In the genomic region with DNA sequence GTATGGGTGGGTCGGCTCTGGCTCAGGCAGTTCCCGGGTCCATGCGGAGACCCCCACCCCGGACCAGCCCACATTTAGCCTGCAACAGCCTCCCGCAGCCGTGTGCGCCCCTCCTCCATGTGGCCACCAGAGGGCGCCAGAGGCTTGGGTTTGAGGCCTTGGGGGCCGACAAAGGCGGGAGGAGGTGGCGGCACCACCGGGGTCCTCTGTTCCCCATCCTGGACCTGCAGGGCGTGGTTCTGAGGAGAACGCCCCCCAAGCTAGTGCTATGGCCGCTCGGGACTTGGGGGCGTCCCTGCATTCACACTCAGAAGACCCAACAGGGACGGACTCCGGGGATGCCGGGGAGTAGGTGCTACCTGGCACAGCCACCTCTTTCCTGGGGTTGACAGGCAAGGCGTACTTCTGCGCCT, we compare ENCODE assay signal across 8 cellular contexts. TPM values are rescaled to one million over a fixed set of nuclear protein-coding genes. Genes with fewer than 3 reads are reported as not detected.
DNase-seq lines count a peak whose midpoint lies in the region; ATAC-seq, FAIRE-seq and TF ChIP-seq lines count a peak whose summit lies in the region.

No MANE protein-coding gene starts in this region.

- H3K4me1 ChIP-seq in CD4-positive, CD25-positive, alpha-beta regulatory T cell (ENCODE audit: control insufficient read depth, insufficient read depth, low read length, poor library complexity, severe bottlenecking): no peaks in the 10 kb centered on the region
- peaks cover 4% of the 10 kb centered on the region for H3K4me1 ChIP-seq in smooth muscle cell (ENCODE audit: low read depth)

- H3K27ac ChIP-seq in CD4-positive, CD25-positive, alpha-beta regulatory T cell (ENCODE audit: insufficient read depth, low read length, poor library complexity, severe bottlenecking): no peak overlapping the region
- H3K27ac ChIP-seq in smooth muscle cell (ENCODE audit: low read depth): no peak overlapping the region

- H2AFZ ChIP-seq in smooth muscle cell (ENCODE audit: low read depth): no peak overlapping the region

- peak; percentile 46 to 61 (median 53) for DNase-seq in CD4-positive, CD25-positive, alpha-beta regulatory T cell
- DNase-seq in HK-2 (ENCODE audit: unreplicated experiment) (peak; percentile 69), left cardiac atrium (peak; percentile 68), smooth muscle cell (lab: John Stamatoyannopoulos, UW; ENCODE audit: unreplicated experiment) (peak; percentile 14), H54 (ENCODE audit: insufficient read length, low spot score) (no peak), GOT3 (lab: John Stamatoyannopoulos, UW) (no peak)
- DNase-seq in activated naive CD4-positive, alpha-beta T cell treated with anti-CD3 and anti-CD28 coated beads, Interleukin-2, amount 10 ng/mL, durations not matched to agents 7 days and 5 days: peak; percentile 76

- H3K27ac Mint-ChIP-seq in CD4-positive, CD25-positive, alpha-beta regulatory T cell: no peak overlapping the region
- H3K27ac Mint-ChIP-seq in activated naive CD4-positive, alpha-beta T cell treated with anti-CD3 and anti-CD28 coated beads, Interleukin-2, amount 10 ng/mL, durations not matched to agents 7 days and 5 days: no peak overlapping the region

- no peaks in the 10 kb centered on the region for H3K9me3 ChIP-seq in CD4-positive, CD25-positive, alpha-beta regulatory T cell (ENCODE audit: control insufficient read depth in 2 of 2, low read length in 2 of 2)
- no peaks in the 10 kb centered on the region for H3K9me3 ChIP-seq in smooth muscle cell (replicated peaks; ENCODE audit: low read depth)

- no peaks in the 10 kb centered on the region for H3K27me3 ChIP-seq in CD4-positive, CD25-positive, alpha-beta regulatory T cell (ENCODE audit: control insufficient read depth, insufficient read depth, low read length)
- H3K27me3 ChIP-seq in smooth muscle cell (ENCODE audit: low read depth): no peaks in the 10 kb centered on the region

- H3K27me3 Mint-ChIP-seq in CD4-positive, CD25-positive, alpha-beta regulatory T cell: peaks cover 15% of the 10 kb centered on the region
- peaks cover 52% of the 10 kb centered on the region for H3K27me3 Mint-ChIP-seq in activated naive CD4-positive, alpha-beta T cell treated with anti-CD3 and anti-CD28 coated beads, Interleukin-2, amount 10 ng/mL, durations not matched to agents 7 days and 5 days

- FAIRE-seq in H54 (lab: Jason Lieb, UNC): no peak

- TF ChIP-seq POLR2A in H54 (IDR thresholded peaks at IDR 0.05; ENCODE audit: low read depth, low read length): no peak

- H3K4me2 ChIP-seq in smooth muscle cell: no peak overlapping the region

- no peaks in the 10 kb centered on the region for H3F3A ChIP-seq in smooth muscle cell (ENCODE audit: low read depth)

- TF ChIP-seq CTCF in smooth muscle cell (IDR thresholded peaks at IDR 0.05; ENCODE audit: borderline replicate concordance, insufficient read depth, poor library complexity, severe bottlenecking): peak; percentile 95

- intact Hi-C loops in left cardiac atrium (cut with DNase I): no loop called here

- ATAC-seq in CD4-positive, CD25-positive, alpha-beta regulatory T cell (ENCODE audit: low read depth in 2 of 2): peak; percentile 48 to 50
- peak; percentile 82 for ATAC-seq in SK-N-SH treated with all-trans-retinoic acid at 6 μM for 48 hours
- peak; percentile 58 to 61 for ATAC-seq in left cardiac atrium

- CTCF ChIA-PET in activated naive CD4-positive, alpha-beta T cell treated with anti-CD3 and anti-CD28 coated beads, Interleukin-2, amount 10 ng/mL, durations not matched to agents 7 days and 5 days (lab: Charles Lee): interaction anchor here (0.5 to 8.1 kb wide), 4 partner anchors 13 to 223 kb away, joined by 3 to 118 read pairs (median 6); no protein-coding TSS in a partner anchor

- no peaks in the 10 kb centered on the region for H3K36me3 Mint-ChIP-seq in CD4-positive, CD25-positive, alpha-beta regulatory T cell
- H3K36me3 Mint-ChIP-seq in activated naive CD4-positive, alpha-beta T cell treated with anti-CD3 and anti-CD28 coated beads, Interleukin-2, amount 10 ng/mL, durations not matched to agents 7 days and 5 days: no peaks in the 10 kb centered on the region

- peaks cover 8% of the 10 kb centered on the region for H4K20me1 ChIP-seq in smooth muscle cell (ENCODE audit: low read depth)

- H3K9ac ChIP-seq in smooth muscle cell (ENCODE audit: low read depth): no peak overlapping the region

- H3K79me2 ChIP-seq in smooth muscle cell (ENCODE audit: low read depth): no peaks in the 10 kb centered on the region

- H3K9me3 Mint-ChIP-seq in CD4-positive, CD25-positive, alpha-beta regulatory T cell: no peaks in the 10 kb centered on the region
- H3K9me3 Mint-ChIP-seq in activated naive CD4-positive, alpha-beta T cell treated with anti-CD3 and anti-CD28 coated beads, Interleukin-2, amount 10 ng/mL, durations not matched to agents 7 days and 5 days: no peaks in the 10 kb centered on the region

- H3K4me1 Mint-ChIP-seq in CD4-positive, CD25-positive, alpha-beta regulatory T cell: peaks cover 0 to 3% (median 0%) of the 10 kb centered on the region in 4 donors
- no peaks in the 10 kb centered on the region for H3K4me1 Mint-ChIP-seq in activated naive CD4-positive, alpha-beta T cell treated with anti-CD3 and anti-CD28 coated beads, Interleukin-2, amount 10 ng/mL, durations not matched to agents 7 days and 5 days

- H3K4me3 Mint-ChIP-seq in CD4-positive, CD25-positive, alpha-beta regulatory T cell: no peak overlapping the region
- H3K4me3 Mint-ChIP-seq in activated naive CD4-positive, alpha-beta T cell treated with anti-CD3 and anti-CD28 coated beads, Interleukin-2, amount 10 ng/mL, durations not matched to agents 7 days and 5 days: no peak overlapping the region

- no peak overlapping the region for H3K4me3 ChIP-seq in CD4-positive, CD25-positive, alpha-beta regulatory T cell (ENCODE audit: low read depth, low read length)
- H3K4me3 ChIP-seq in smooth muscle cell: no peak overlapping the region

- 38% methylated on average over 19 of the region's 22 CpGs for WGBS in smooth muscle cell (ENCODE audit: low lambda C conversion rate)

- H3K36me3 ChIP-seq in CD4-positive, CD25-positive, alpha-beta regulatory T cell (ENCODE audit: control insufficient read depth, insufficient read depth, low read length): no peaks in the 10 kb centered on the region
- H3K36me3 ChIP-seq in smooth muscle cell (ENCODE audit: low read depth): no peaks in the 10 kb centered on the region

TF ChIP-seq in SK-N-SH treated with all-trans-retinoic acid at 6 μM for 48 hours, 23 proteins besides CTCF, POLR2A, EP300 and RAD21:
- TF ChIP-seq, protein P1, sequence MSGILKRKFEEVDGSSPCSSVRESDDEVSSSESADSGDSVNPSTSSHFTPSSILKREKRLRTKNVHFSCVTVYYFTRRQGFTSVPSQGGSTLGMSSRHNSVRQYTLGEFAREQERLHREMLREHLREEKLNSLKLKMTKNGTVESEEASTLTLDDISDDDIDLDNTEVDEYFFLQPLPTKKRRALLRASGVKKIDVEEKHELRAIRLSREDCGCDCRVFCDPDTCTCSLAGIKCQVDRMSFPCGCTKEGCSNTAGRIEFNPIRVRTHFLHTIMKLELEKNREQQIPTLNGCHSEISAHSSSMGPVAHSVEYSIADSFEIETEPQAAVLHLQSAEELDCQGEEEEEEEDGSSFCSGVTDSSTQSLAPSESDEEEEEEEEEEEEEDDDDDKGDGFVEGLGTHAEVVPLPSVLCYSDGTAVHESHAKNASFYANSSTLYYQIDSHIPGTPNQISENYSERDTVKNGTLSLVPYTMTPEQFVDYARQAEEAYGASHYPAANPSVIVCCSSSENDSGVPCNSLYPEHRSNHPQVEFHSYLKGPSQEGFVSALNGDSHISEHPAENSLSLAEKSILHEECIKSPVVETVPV (CRISPR knock-in tag; IDR thresholded peaks at IDR 0.05): no peak
- TF ChIP-seq ZFP3 (CRISPR knock-in tag; IDR thresholded peaks at IDR 0.05) (no peak), TOX (CRISPR knock-in tag; IDR thresholded peaks at IDR 0.05; ENCODE audit: borderline replicate concordance) (no peak), BACH2 (CRISPR knock-in tag; IDR thresholded peaks at IDR 0.05; ENCODE audit: borderline replicate concordance) (no peak), OSR1 (CRISPR knock-in tag; IDR thresholded peaks at IDR 0.05) (no peak), ESRRG (CRISPR knock-in tag; IDR thresholded peaks at IDR 0.05) (no peak), CSDC2 (CRISPR knock-in tag; IDR thresholded peaks at IDR 0.05) (no peak), SNAI2 (CRISPR knock-in tag; IDR thresholded peaks at IDR 0.05) (no peak), ZNF70 (CRISPR knock-in tag; IDR thresholded peaks at IDR 0.05) (no peak)
TF ChIP-seq in SK-N-SH treated with all-trans-retinoic acid at 6 μM for 48 hours: peak in this region for 0.

RNA-seq across cellular contexts. Expression of a gene that starts 16.5 kb away (rescaled TPM):
- not detected for total RNA-seq in CD4-positive, CD25-positive, alpha-beta regulatory T cell
- polyA plus RNA-seq in CD4-positive, CD25-positive, alpha-beta regulatory T cell: not detected
- 10 to 100 TPM; 88.1 to 95.0 TPM for total RNA-seq in left cardiac atrium
- total RNA-seq in smooth muscle cell: 78.2 and 95.7 TPM in 2 replicates
- 80.5 and 81.5 TPM in 2 replicates for polyA plus RNA-seq in smooth muscle cell

Comparison
In these comparisons a context has a peak if more than half of its experiments do, and no peak if none do; other contexts are left out.
1. DNase-seq: peak in CD4-positive, CD25-positive, alpha-beta regulatory T cell (3 of 3), HK-2 (single experiment), activated naive CD4-positive, alpha-beta T cell treated with anti-CD3 and anti-CD28 coated beads, Interleukin-2, amount 10 ng/mL, durations not matched to agents 7 days and 5 days (single experiment), left cardiac atrium (single experiment) and smooth muscle cell (single experiment); none in H54 (single experiment) and GOT3 (single experiment).
2. RNA of a gene that starts 16.5 kb away (total RNA-seq): 88.1 to 95.0 TPM in left cardiac atrium and 78.2 to 95.7 TPM in smooth muscle cell; not detected in CD4-positive, CD25-positive, alpha-beta regulatory T cell (single experiment); every median in the first group is over 10 times any median in the second.
3. Peak in every context shown above with its lines, with median percentiles within 50 percentile points of each other: ATAC-seq.